8 cellular contexts compared by ENCODE assay signal in genomic region chr1:198929961-198930599, GRCh38.
A peak's percentile ranks its signal among the peaks of the same experiment; 100 is the strongest.
DNase-seq lines count a peak whose midpoint lies in the region; ATAC-seq and TF ChIP-seq lines count a peak whose summit lies in the region.

No MANE protein-coding gene starts in this region.

- H3K27me3 ChIP-seq in lower lobe of right lung (ENCODE audit: low read depth) (no peaks in the 10 kb centered on the region), WERI-Rb-1 (ENCODE audit: insufficient read depth, low read depth, severe bottlenecking) (no peaks in the 10 kb centered on the region)

- POLR2A ChIA-PET in activated CD4-positive, alpha-beta T cell treated with anti-CD3 and anti-CD28 coated beads for 36 hours (lab: Charles Lee), result no interaction called here

- H3K27me3 Mint-ChIP-seq in activated CD4-positive, alpha-beta T cell treated with anti-CD3 and anti-CD28 coated beads for 36 hours, result no peaks in the 10 kb centered on the region

- intact Hi-C loops in activated CD4-positive, alpha-beta T cell treated with anti-CD3 and anti-CD28 coated beads for 36 hours (cut with DNase I, micrococcal nuclease), result loop anchor here (10.0 kb wide), 4 partner anchors 155 to 765 kb away; no protein-coding TSS in a partner anchor
- intact Hi-C loops in lower lobe of right lung (cut with DNase I), result no loop called here

- no peaks in the 10 kb centered on the region for H3K9me3 Mint-ChIP-seq in activated CD4-positive, alpha-beta T cell treated with anti-CD3 and anti-CD28 coated beads for 36 hours (ENCODE audit: low read depth)

- H3K4me3 Mint-ChIP-seq in activated CD4-positive, alpha-beta T cell treated with anti-CD3 and anti-CD28 coated beads for 36 hours, result peak overlapping the region; percentile 68

- H3K36me3 ChIP-seq in lower lobe of right lung (no peaks in the 10 kb centered on the region), WERI-Rb-1 (no peaks in the 10 kb centered on the region; the same call in none of the 2 replicates)

- CTCF ChIA-PET in activated CD4-positive, alpha-beta T cell treated with anti-CD3 and anti-CD28 coated beads for 36 hours (lab: Charles Lee), result no interaction called here

- peak; percentile 82 for ATAC-seq in activated CD4-positive, alpha-beta T cell treated with anti-CD3 and anti-CD28 coated beads for 36 hours
- ATAC-seq in HG02798 (IDR thresholded peaks at IDR 0.05; ENCODE audit: poor library complexity, unreplicated experiment), result peak; percentile 68
- ATAC-seq in lower lobe of right lung, result peak; percentile 92 to 97

- in situ Hi-C loops in astrocyte of the spinal cord (cut with HindIII; ENCODE audit: low sequenced_read_pairs), result no loop called here

- H3K27ac Mint-ChIP-seq in activated CD4-positive, alpha-beta T cell treated with anti-CD3 and anti-CD28 coated beads for 36 hours, result peak overlapping the region; percentile 81

- peaks cover 2% of the 10 kb centered on the region for H3K36me3 Mint-ChIP-seq in activated CD4-positive, alpha-beta T cell treated with anti-CD3 and anti-CD28 coated beads for 36 hours (ENCODE audit: low read depth)

- H3K9me3 ChIP-seq in lower lobe of right lung, result no peaks in the 10 kb centered on the region
- no peaks in the 10 kb centered on the region for H3K9me3 ChIP-seq in WERI-Rb-1 (ENCODE audit: severe bottlenecking)

- H3K4me3 ChIP-seq in astrocyte of the spinal cord (ENCODE audit: low read depth, low read length) (peak overlapping the region; percentile 26), lower lobe of right lung (peak overlapping the region; percentile 40), WERI-Rb-1 (ENCODE audit: low read depth, low read length) (no peak overlapping the region)

- H3K27ac ChIP-seq in lower lobe of right lung, result peak overlapping the region; percentile 78
- no peak overlapping the region for H3K27ac ChIP-seq in WERI-Rb-1

- H3K4me1 ChIP-seq in lower lobe of right lung, result peaks cover 57% of the 10 kb centered on the region

- TF ChIP-seq CTCF in astrocyte of the spinal cord (IDR thresholded peaks at IDR 0.05; ENCODE audit: low read depth, low read length) (no peak), lower lobe of right lung (IDR thresholded peaks at IDR 0.05) (no peak), WERI-Rb-1 (IDR thresholded peaks at IDR 0.05; ENCODE audit: low read depth, low read length) (no peak)

- no peak for DNase-seq in activated CD4-positive, alpha-beta T cell treated with anti-CD3 and anti-CD28 coated beads for 36 hours
- no peak for DNase-seq in activated CD4-positive, alpha-beta T cell treated with anti-CD3 and anti-CD28 coated beads for 1 hour
- DNase-seq in NCI-H510A treated with DMSO at 0.1 percent for 48 hours (lab: John Stamatoyannopoulos, UW), result peak; percentile 91
- DNase-seq in astrocyte of the spinal cord (ENCODE audit: low read depth, low spot score), result peak; percentile 73
- DNase-seq in lower lobe of right lung, result no peak
- DNase-seq in WERI-Rb-1, result no peak
- DNase-seq in 8988T, result no peak

- H3K4me1 Mint-ChIP-seq in activated CD4-positive, alpha-beta T cell treated with anti-CD3 and anti-CD28 coated beads for 36 hours, result peaks cover 52% of the 10 kb centered on the region

Comparison
In these comparisons a context has a peak if more than half of its experiments do, and no peak if none do; other contexts are left out.
1. DNase-seq: peak in NCI-H510A treated with DMSO at 0.1 percent for 48 hours (single experiment) and astrocyte of the spinal cord (single experiment); none in activated CD4-positive, alpha-beta T cell treated with anti-CD3 and anti-CD28 coated beads for 36 hours (single experiment), activated CD4-positive, alpha-beta T cell treated with anti-CD3 and anti-CD28 coated beads for 1 hour (single experiment), lower lobe of right lung (single experiment), WERI-Rb-1 (single experiment) and 8988T (single experiment).
2. Peak in every context shown above with its lines, with median percentiles within 50 percentile points of each other: ATAC-seq.